In genomic region chr18:79682896-79683625, GRCh38 we compare ENCODE assay signal across 12 cellular contexts. TPM values are rescaled to one million over a fixed set of nuclear protein-coding genes. Genes with fewer than 3 reads are reported as not detected.
DNase-seq lines count a peak whose midpoint lies in the region; FAIRE-seq and TF ChIP-seq lines count a peak whose summit lies in the region.
"Had no signal": no experiment of that assay in that cellular context is flagged by ENCODE, and none has a peak within 500 bp of the region (broad histone marks: within the 10 kb centered on the region; RNA-seq: fewer than 3 reads in every experiment).

No MANE protein-coding gene starts in this region.

- TF ChIP-seq POLR2A in testis (IDR thresholded peaks at IDR 0.05): no peak

- H3K36me3 Mint-ChIP-seq in activated CD4-positive, alpha-beta T cell treated with anti-CD3 and anti-CD28 coated beads, Interleukin-2, amount 10 ng/mL, durations not matched to agents 24 days and 14 days (ENCODE audit: low read depth): peaks cover 25% of the 10 kb centered on the region
- no peaks in the 10 kb centered on the region for H3K36me3 Mint-ChIP-seq in endothelial cell (ENCODE audit: low read depth, unreplicated experiment)
- H3K36me3 Mint-ChIP-seq: mesothelial cell of epicardium had no signal

- peak overlapping the region; percentile 85; the same call in 1 of the 2 replicates for H3K4me3 ChIP-seq in Jurkat, Clone E6-1 (ENCODE audit: low read length)
- H3K4me3 ChIP-seq in foreskin fibroblast (ENCODE audit: low read depth in 1 of 2, low read length in 2 of 2) (no peak overlapping the region), testis (no peak overlapping the region)
- H3K4me3 ChIP-seq: SJCRH30 had no signal

- 81 to 82% methylated on average over 14 to 15 of the region's 15 CpGs for WGBS in testis, 2 donors

- no peaks in the 10 kb centered on the region for H3K9me3 Mint-ChIP-seq in activated CD4-positive, alpha-beta T cell treated with anti-CD3 and anti-CD28 coated beads, Interleukin-2, amount 10 ng/mL, durations not matched to agents 24 days and 14 days
- H3K9me3 Mint-ChIP-seq in endothelial cell (ENCODE audit: unreplicated experiment): no peaks in the 10 kb centered on the region
- H3K9me3 Mint-ChIP-seq: mesothelial cell of epicardium had no signal

- no peaks in the 10 kb centered on the region for H3K9me3 ChIP-seq in testis
- H3K9me3 ChIP-seq: SJCRH30 had no signal

- peaks cover 12% of the 10 kb centered on the region for H3K4me1 ChIP-seq in testis

- TF ChIP-seq CTCF in endothelial cell (IDR thresholded peaks at IDR 0.05; ENCODE audit: unreplicated experiment) (no peak), foreskin fibroblast (IDR thresholded peaks at IDR 0.05; ENCODE audit: low read depth, low read length) (no peak), testis (IDR thresholded peaks at IDR 0.05) (no peak)

- no peaks in the 10 kb centered on the region for H3K36me3 ChIP-seq in testis (ENCODE audit: low read depth, missing control alignments)
- H3K36me3 ChIP-seq: SJCRH30 had no signal

- intact Hi-C loops in activated CD4-positive, alpha-beta T cell treated with anti-CD3 and anti-CD28 coated beads, Interleukin-2, amount 10 ng/mL, durations not matched to agents 24 days and 14 days (cut with micrococcal nuclease): no loop called here
- intact Hi-C loops in testis (cut with DNase I; ENCODE audit: low total_unique reads): no loop called here

- peaks cover 4% of the 10 kb centered on the region for H3K27me3 Mint-ChIP-seq in activated CD4-positive, alpha-beta T cell treated with anti-CD3 and anti-CD28 coated beads, Interleukin-2, amount 10 ng/mL, durations not matched to agents 24 days and 14 days
- peaks cover 13% of the 10 kb centered on the region for H3K27me3 Mint-ChIP-seq in endothelial cell (ENCODE audit: unreplicated experiment)

- peaks cover 63% of the 10 kb centered on the region for H3K4me1 Mint-ChIP-seq in activated CD4-positive, alpha-beta T cell treated with anti-CD3 and anti-CD28 coated beads, Interleukin-2, amount 10 ng/mL, durations not matched to agents 24 days and 14 days
- peaks cover 14% of the 10 kb centered on the region for H3K4me1 Mint-ChIP-seq in endothelial cell (ENCODE audit: unreplicated experiment)

- no peak for FAIRE-seq in frontal cortex (lab: Jason Lieb, UNC)
- FAIRE-seq: HTR-8/SVneo had no signal

- peak overlapping the region; percentile 93 for H3K4me3 Mint-ChIP-seq in activated CD4-positive, alpha-beta T cell treated with anti-CD3 and anti-CD28 coated beads, Interleukin-2, amount 10 ng/mL, durations not matched to agents 24 days and 14 days
- H3K4me3 Mint-ChIP-seq in endothelial cell (ENCODE audit: unreplicated experiment): no peak overlapping the region
- H3K4me3 Mint-ChIP-seq: mesothelial cell of epicardium had no signal

- no peak overlapping the region for H3K27ac ChIP-seq in testis
- H3K27ac ChIP-seq: SJCRH30 had no signal

- peak; percentile 85 to 88 for DNase-seq in AML-193 (lab: John Stamatoyannopoulos, UW)
- DNase-seq in Jurkat, Clone E6-1 (ENCODE audit: low read depth, low spot score): peak; percentile 83
- peak; percentile 82 for DNase-seq in activated CD4-positive, alpha-beta T cell treated with anti-CD3 and anti-CD28 coated beads, Interleukin-2, amount 10 ng/mL, durations not matched to agents 24 days and 14 days
- no peak for DNase-seq in endothelial cell (ENCODE audit: low spot score)
- DNase-seq in foreskin fibroblast: no peak
- no peak for DNase-seq in cerebellar cortex (ENCODE audit: low spot score)
- DNase-seq in frontal cortex (ENCODE audit: low spot score in 2 of 2): no peak
- no peak for DNase-seq in testis
- DNase-seq: hippocampal formation, SJCRH30 had no signal

- peak overlapping the region; percentile 81 for H3K27ac Mint-ChIP-seq in activated CD4-positive, alpha-beta T cell treated with anti-CD3 and anti-CD28 coated beads, Interleukin-2, amount 10 ng/mL, durations not matched to agents 24 days and 14 days
- peak overlapping the region; percentile 20 for H3K27ac Mint-ChIP-seq in endothelial cell (ENCODE audit: unreplicated experiment)
- H3K27ac Mint-ChIP-seq: mesothelial cell of epicardium had no signal

- no peaks in the 10 kb centered on the region for H3K27me3 ChIP-seq in testis
- H3K27me3 ChIP-seq: SJCRH30 had no signal

RNA-seq across cellular contexts. Expression of gene CTDP1, which starts 3.5 kb away (rescaled TPM):
- 17.5 TPM for polyA plus RNA-seq in Jurkat, Clone E6-1 (2012; ENCODE audit: insufficient read depth, insufficient read length)
- total RNA-seq in activated CD4-positive, alpha-beta T cell treated with anti-CD3 and anti-CD28 coated beads, Interleukin-2, amount 10 ng/mL, durations not matched to agents 24 days and 14 days: 41.2 and 45.5 TPM in 2 replicates
- 34.2 TPM for total RNA-seq in endothelial cell (ENCODE audit: unreplicated experiment)
- total RNA-seq in frontal cortex: 16.7 TPM
- 10 to 100 TPM; 41.0 to 47.2 TPM for total RNA-seq in testis
- 51.0 TPM for polyA plus RNA-seq in testis (ENCODE audit: insufficient read depth, low read depth, low replicate concordance)

Comparison
In these comparisons a context has a peak if more than half of its experiments do, and no peak if none do; other contexts are left out.
1. DNase-seq: peak in AML-193 (2 of 2), Jurkat, Clone E6-1 (single experiment) and activated CD4-positive, alpha-beta T cell treated with anti-CD3 and anti-CD28 coated beads, Interleukin-2, amount 10 ng/mL, durations not matched to agents 24 days and 14 days (single experiment); none in endothelial cell (single experiment), foreskin fibroblast (0 of 2), cerebellar cortex (single experiment), frontal cortex (0 of 2) and testis (single experiment).